ENCODE assay signal across 24 cellular contexts in the genomic region with DNA sequence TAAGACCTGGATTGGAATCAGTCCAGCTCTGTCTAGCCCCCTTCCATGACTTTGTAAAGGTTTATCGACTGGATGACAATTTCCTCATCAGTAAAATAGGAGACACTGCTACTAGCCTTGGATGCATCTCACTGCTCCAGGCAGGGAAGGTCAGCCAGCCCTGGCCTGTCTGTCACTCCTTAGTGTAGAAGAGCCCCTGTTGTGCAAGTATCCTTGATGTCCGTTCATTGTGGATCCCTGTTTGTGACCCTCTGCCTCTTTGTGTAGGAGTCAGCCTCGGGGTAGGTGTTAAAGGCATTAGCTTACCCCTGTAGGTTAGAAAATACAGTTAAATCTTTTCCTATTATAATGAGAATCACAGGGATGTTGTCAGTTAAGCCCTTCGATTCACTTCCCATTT.
"Had no signal": no experiment of that assay in that cellular context is flagged by ENCODE, and none has a peak within 500 bp of the region (broad histone marks: within the 10 kb centered on the region; RNA-seq: fewer than 3 reads in every experiment).

No MANE protein-coding gene starts in this region.

- H3K4me2 ChIP-seq: neural progenitor cell had no signal

- H3K4me1 Mint-ChIP-seq: stimulated activated memory B cell treated with anti-CD40 and anti-IgM and Interleukin-4, amounts not matched to agents 10 μg/mL and 1 μg/mL and 100 μg/mL, for 72 hours had no signal

- ATAC-seq: esophagus mucosa; gastroesophageal sphincter; left colon; left ventricle myocardium superior; lower lobe of right lung; natural killer cell treated with Interleukin-12 subunit alpha and Interleukin-12 subunit beta and Interleukin-15 and Interleukin-18, amount 100 ng/mL, for 72 hours; right cardiac atrium; stimulated activated memory B cell treated with anti-CD40 and anti-IgM and Interleukin-4, amounts not matched to agents 10 μg/mL and 1 μg/mL and 100 μg/mL, for 72 hours; stimulated activated naive CD8-positive, alpha-beta T cell treated with anti-CD3 and anti-CD28 coated beads, Interleukin-15, Interleukin-2, amounts not matched to agents 100 U/mL and 50 U/mL, for 24 hours had no signal

- DNase-seq: dorsolateral prefrontal cortex; effector CD4-positive, alpha-beta T cell; foreskin keratinocyte; heart right ventricle; hippocampal formation; kidney glomerular epithelial cell; left colon; left ventricle myocardium superior; lower lobe of right lung; right cardiac atrium; spleen; stimulated activated CD4-positive, alpha-beta T cell treated with anti-CD3 and anti-CD28 coated beads, Interleukin-4, amount 100 ng/mL, for 4 hours; stimulated activated naive CD8-positive, alpha-beta T cell treated with anti-CD3 and anti-CD28 coated beads, Interleukin-15, Interleukin-2, amounts not matched to agents 100 U/mL and 50 U/mL, for 24 hours; testis; tibial artery; upper lobe of left lung had no signal

- H3K4me3 Mint-ChIP-seq: natural killer cell treated with Interleukin-12 subunit alpha and Interleukin-12 subunit beta and Interleukin-15 and Interleukin-18, amount 100 ng/mL, for 72 hours; neural progenitor cell; stimulated activated memory B cell treated with anti-CD40 and anti-IgM and Interleukin-4, amounts not matched to agents 10 μg/mL and 1 μg/mL and 100 μg/mL, for 72 hours had no signal

- H3K9me3 Mint-ChIP-seq: natural killer cell treated with Interleukin-12 subunit alpha and Interleukin-12 subunit beta and Interleukin-15 and Interleukin-18, amount 100 ng/mL, for 72 hours; stimulated activated memory B cell treated with anti-CD40 and anti-IgM and Interleukin-4, amounts not matched to agents 10 μg/mL and 1 μg/mL and 100 μg/mL, for 72 hours had no signal

- H3K9ac ChIP-seq: neural progenitor cell had no signal

- H3K4me3 ChIP-seq: dorsolateral prefrontal cortex, gastroesophageal sphincter, heart right ventricle, lower lobe of right lung, neural progenitor cell, prostate gland, skin epidermis, spleen, testis, tibial artery, upper lobe of left lung had no signal

- H3K27ac ChIP-seq: epithelial cell of prostate, foreskin keratinocyte, lower lobe of right lung, neural progenitor cell, prostate gland, spleen, testis, tibial artery, upper lobe of left lung had no signal

- H3K27me3 ChIP-seq: dorsolateral prefrontal cortex, gastroesophageal sphincter, heart right ventricle, neural progenitor cell, spleen, testis, tibial artery, upper lobe of left lung had no signal

- H3K36me3 Mint-ChIP-seq: natural killer cell treated with Interleukin-12 subunit alpha and Interleukin-12 subunit beta and Interleukin-15 and Interleukin-18, amount 100 ng/mL, for 72 hours; stimulated activated memory B cell treated with anti-CD40 and anti-IgM and Interleukin-4, amounts not matched to agents 10 μg/mL and 1 μg/mL and 100 μg/mL, for 72 hours had no signal

- H3K27ac Mint-ChIP-seq: natural killer cell treated with Interleukin-12 subunit alpha and Interleukin-12 subunit beta and Interleukin-15 and Interleukin-18, amount 100 ng/mL, for 72 hours; neural progenitor cell; stimulated activated memory B cell treated with anti-CD40 and anti-IgM and Interleukin-4, amounts not matched to agents 10 μg/mL and 1 μg/mL and 100 μg/mL, for 72 hours had no signal

- H3K36me3 ChIP-seq: lower lobe of right lung, neural progenitor cell, prostate gland, tibial artery, upper lobe of left lung had no signal

- H2AFZ ChIP-seq: neural progenitor cell had no signal

- H3K9me3 ChIP-seq: gastroesophageal sphincter, heart right ventricle, lower lobe of right lung, prostate gland, spleen, testis, tibial artery, upper lobe of left lung had no signal

- H3K4me1 ChIP-seq: prostate gland, spleen, testis had no signal
